1 cellular context compared by ENCODE assay signal in genomic region chr5:82365744-82366228, GRCh38.
TF ChIP-seq lines count a peak whose summit lies in the region.

No MANE protein-coding gene starts in this region.

TF ChIP-seq in HepG2, 621 proteins besides CTCF, POLR2A, EP300 and RAD21 (continued from another document and continues in another):
- no peak for TF ChIP-seq ZNF878 (CRISPR knock-in tag; IDR thresholded peaks at IDR 0.05)
- peak; percentile 41; the same call in 1 of the 2 replicates for TF ChIP-seq HOXA3 (CRISPR knock-in tag; IDR thresholded peaks at IDR 0.05)
- TF ChIP-seq TFE3 (CRISPR knock-in tag; IDR thresholded peaks at IDR 0.05) = 0 out of 2 replicates have a peak, but pooled peaks have one; percentile 31
- no peak for TF ChIP-seq SAFB2 (CRISPR knock-in tag; IDR thresholded peaks at IDR 0.05; ENCODE audit: borderline replicate concordance, low read depth)
- no peak for TF ChIP-seq HOXD1 (CRISPR knock-in tag; IDR thresholded peaks at IDR 0.05)
- TF ChIP-seq TAF15 (IDR thresholded peaks at IDR 0.05; ENCODE audit: low read depth, low read length, poor library complexity, severe bottlenecking) = no peak
- no peak for TF ChIP-seq ZNF430 (CRISPR knock-in tag; IDR thresholded peaks at IDR 0.05)
- TF ChIP-seq POLR2AphosphoS5 (IDR thresholded peaks at IDR 0.05; ENCODE audit: low read depth, low read length) = no peak
- TF ChIP-seq GTF3A (CRISPR knock-in tag; conservative IDR thresholded peaks at IDR 0.05) = no peak
- no peak for TF ChIP-seq TP53 (CRISPR knock-in tag; conservative IDR thresholded peaks at IDR 0.05)
- TF ChIP-seq ZNF720 (CRISPR knock-in tag; IDR thresholded peaks at IDR 0.05) = no peak
- TF ChIP-seq ZNF543 (CRISPR knock-in tag; IDR thresholded peaks at IDR 0.05) = no peak
- no peak for TF ChIP-seq NFATC3 (CRISPR knock-in tag; IDR thresholded peaks at IDR 0.05)
- no peak for TF ChIP-seq ERF (CRISPR knock-in tag; IDR thresholded peaks at IDR 0.05)
- TF ChIP-seq ZFX (CRISPR knock-in tag; IDR thresholded peaks at IDR 0.05; ENCODE audit: low read depth) = peak; percentile 39; the same call in 1 of the 2 replicates
- TF ChIP-seq MAFG (CRISPR knock-in tag; IDR thresholded peaks at IDR 0.05) = no peak
- TF ChIP-seq SP140L (CRISPR knock-in tag; IDR thresholded peaks at IDR 0.05; ENCODE audit: borderline replicate concordance) = no peak
- TF ChIP-seq ZBTB7B (CRISPR knock-in tag; IDR thresholded peaks at IDR 0.05) = no peak
- no peak for TF ChIP-seq ATF1 (CRISPR knock-in tag; IDR thresholded peaks at IDR 0.05)
- no peak for TF ChIP-seq ZNF589 (CRISPR knock-in tag; conservative IDR thresholded peaks at IDR 0.05)
- TF ChIP-seq CREB3 (CRISPR knock-in tag; IDR thresholded peaks at IDR 0.05) = no peak
- no peak for TF ChIP-seq RNF219 (CRISPR knock-in tag; IDR thresholded peaks at IDR 0.05)
- TF ChIP-seq GMEB1 (CRISPR knock-in tag; IDR thresholded peaks at IDR 0.05; ENCODE audit: borderline replicate concordance) = no peak
- TF ChIP-seq BCLAF1 (IDR thresholded peaks at IDR 0.05) = no peak
- no peak for TF ChIP-seq ZNF33B (CRISPR knock-in tag; IDR thresholded peaks at IDR 0.05)
- TF ChIP-seq GTF2F1 (IDR thresholded peaks at IDR 0.05; ENCODE audit: low read length) = no peak
- no peak; the same call in 1 of the 2 replicates for TF ChIP-seq TGIF2 (CRISPR knock-in tag; IDR thresholded peaks at IDR 0.05)
- no peak for TF ChIP-seq ZNF607 (CRISPR knock-in tag; IDR thresholded peaks at IDR 0.05; ENCODE audit: borderline replicate concordance)
- peak; percentile 53 for TF ChIP-seq SAP130 (CRISPR knock-in tag; IDR thresholded peaks at IDR 0.05; ENCODE audit: low read depth)
- no peak for TF ChIP-seq ZNF180 (CRISPR knock-in tag; IDR thresholded peaks at IDR 0.05; ENCODE audit: borderline replicate concordance, low read depth)
- TF ChIP-seq ZNF136 (CRISPR knock-in tag; IDR thresholded peaks at IDR 0.05; ENCODE audit: low read depth) = no peak
- no peak for TF ChIP-seq MBNL3 (CRISPR knock-in tag; conservative IDR thresholded peaks at IDR 0.05)
- TF ChIP-seq ZNF20 (CRISPR knock-in tag; IDR thresholded peaks at IDR 0.05) = no peak
- peak; percentile 57; the same call in 1 of the 2 replicates for TF ChIP-seq SALL1 (CRISPR knock-in tag; IDR thresholded peaks at IDR 0.05)
- TF ChIP-seq SALL2 (CRISPR knock-in tag; IDR thresholded peaks at IDR 0.05) = no peak
- no peak for TF ChIP-seq ZFYVE20 (CRISPR knock-in tag; IDR thresholded peaks at IDR 0.05; ENCODE audit: borderline replicate concordance, low read depth)
- TF ChIP-seq HNRNPLL (IDR thresholded peaks at IDR 0.05; ENCODE audit: low read depth, low read length, poor library complexity, severe bottlenecking) = no peak
- TF ChIP-seq AFF4 (CRISPR knock-in tag; IDR thresholded peaks at IDR 0.05) = no peak
- no peak for TF ChIP-seq ZNF30 (CRISPR knock-in tag; IDR thresholded peaks at IDR 0.05)
- no peak for TF ChIP-seq ZBTB10 (CRISPR knock-in tag; IDR thresholded peaks at IDR 0.05; ENCODE audit: borderline replicate concordance)
- TF ChIP-seq HMG20B (CRISPR knock-in tag; conservative IDR thresholded peaks at IDR 0.05) = no peak
- TF ChIP-seq U2AF2 (IDR thresholded peaks at IDR 0.05; ENCODE audit: low read depth, low read length) = no peak
- TF ChIP-seq TFAP4 (IDR thresholded peaks at IDR 0.05; ENCODE audit: borderline replicate concordance, low read depth) = peak; percentile 25; the same call in 1 of the 2 replicates
- TF ChIP-seq KLF13 (CRISPR knock-in tag; IDR thresholded peaks at IDR 0.05) = no peak
- peak; percentile 68; the same call in 1 of the 2 replicates for TF ChIP-seq CBX5 (CRISPR knock-in tag; IDR thresholded peaks at IDR 0.05; ENCODE audit: borderline replicate concordance)
- TF ChIP-seq ZNF773 (CRISPR knock-in tag; IDR thresholded peaks at IDR 0.05; ENCODE audit: borderline replicate concordance) = no peak
- no peak for TF ChIP-seq ZNF784 (CRISPR knock-in tag; IDR thresholded peaks at IDR 0.05; ENCODE audit: borderline replicate concordance)
- no peak for TF ChIP-seq SOX13 (IDR thresholded peaks at IDR 0.05)
- peak in 1 of 2 experiments; percentile 58; a peak in 1 of 4 replicates for TF ChIP-seq SOX13 (CRISPR knock-in tag; conservative IDR thresholded peaks at IDR 0.05 in 1 of 2, IDR thresholded peaks at IDR 0.05 in 1 of 2)
- TF ChIP-seq ZNF143 (CRISPR knock-in tag; IDR thresholded peaks at IDR 0.05) = no peak
- no peak for TF ChIP-seq SETDB1 (CRISPR knock-in tag; IDR thresholded peaks at IDR 0.05; ENCODE audit: borderline replicate concordance)
- 0 out of 2 replicates have a peak, but pooled peaks have one; percentile 29 for TF ChIP-seq KAT8 (CRISPR knock-in tag; IDR thresholded peaks at IDR 0.05)
- no peak for TF ChIP-seq ZNF383 (CRISPR knock-in tag; IDR thresholded peaks at IDR 0.05; ENCODE audit: borderline replicate concordance)
- TF ChIP-seq ZNF703 (CRISPR knock-in tag; IDR thresholded peaks at IDR 0.05; ENCODE audit: borderline replicate concordance) = no peak
